Comparison of ENCODE assay signal across 7 cellular contexts in the genomic region with DNA sequence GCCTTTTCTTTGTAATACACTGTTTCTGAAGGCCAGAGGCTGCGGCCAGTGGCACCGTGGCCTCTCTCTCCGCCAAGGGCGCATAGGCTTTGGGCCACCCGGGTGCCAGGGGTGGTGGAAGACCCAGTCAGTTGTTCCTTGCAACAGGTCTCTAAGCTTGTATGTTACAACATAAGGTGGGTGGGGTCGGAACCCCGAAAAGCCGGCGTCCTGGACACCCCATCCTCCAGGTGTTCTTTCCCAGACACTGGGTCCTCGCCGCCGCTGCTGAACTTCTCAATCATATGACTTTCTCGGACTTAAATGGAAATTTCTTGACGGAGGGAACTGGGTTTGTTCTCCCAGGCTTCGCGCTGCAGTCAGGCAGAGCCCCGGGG. TPM values are rescaled to one million over a fixed set of nuclear protein-coding genes. Genes with fewer than 3 reads are reported as not detected.
DNase-seq lines count a peak whose midpoint lies in the region; ATAC-seq and TF ChIP-seq lines count a peak whose summit lies in the region.

No MANE protein-coding gene starts in this region.

- H3K4me1 Mint-ChIP-seq in activated naive CD8-positive, alpha-beta T cell treated with anti-CD3 and anti-CD28 coated beads, Interleukin-2, amount 50 U/mL, for 24 hours, result peaks cover 69% of the 10 kb centered on the region
- peaks cover 34% of the 10 kb centered on the region for H3K4me1 Mint-ChIP-seq in memory B cell

- H3K27me3 Mint-ChIP-seq in activated naive CD8-positive, alpha-beta T cell treated with anti-CD3 and anti-CD28 coated beads, Interleukin-2, amount 50 U/mL, for 24 hours, result no peaks in the 10 kb centered on the region
- H3K27me3 Mint-ChIP-seq in memory B cell, result no peaks in the 10 kb centered on the region

- H3K36me3 ChIP-seq in KMS-11 (ENCODE audit: insufficient read depth), result no peaks in the 10 kb centered on the region
- no peaks in the 10 kb centered on the region for H3K36me3 ChIP-seq in testis (ENCODE audit: low read depth, missing control alignments)

- peak overlapping the region; percentile 85 for H3K4me2 ChIP-seq in KMS-11

- peak overlapping the region; percentile 4 for H3K4me3 ChIP-seq in KMS-11 (IDR thresholded peaks at IDR 0.05; ENCODE audit: insufficient read depth, low read depth, low read length)
- peak overlapping the region; percentile 39 to 58 for H3K4me3 ChIP-seq in testis

- H3K27ac Mint-ChIP-seq in activated naive CD8-positive, alpha-beta T cell treated with anti-CD3 and anti-CD28 coated beads, Interleukin-2, amount 50 U/mL, for 24 hours, result peak overlapping the region; percentile 98
- no peak overlapping the region for H3K27ac Mint-ChIP-seq in memory B cell

- no peaks in the 10 kb centered on the region for H3K9me3 ChIP-seq in testis

- H3K27me3 ChIP-seq in KMS-11 (ENCODE audit: insufficient read depth, low read depth), result no peaks in the 10 kb centered on the region
- H3K27me3 ChIP-seq in testis, result no peaks in the 10 kb centered on the region

- H3K27ac ChIP-seq in KMS-11 (peak overlapping the region; percentile 96), testis (no peak overlapping the region)

- peak; percentile 24 for DNase-seq in activated naive CD8-positive, alpha-beta T cell treated with anti-CD3 and anti-CD28 coated beads, Interleukin-2, amount 50 U/mL, for 24 hours
- peak in 1 of 2 donors; percentile 20 for DNase-seq in memory B cell (ENCODE audit: low spot score in 2 of 2)
- no peak for DNase-seq in testis
- DNase-seq in erythroblast (lab: John Stamatoyannopoulos, UW), result no peak
- no peak for DNase-seq in NCI-H1417 treated with DMSO at 0.1 percent for 48 hours (lab: John Stamatoyannopoulos, UW)

- TF ChIP-seq CTCF in KMS-11 (conservative IDR thresholded peaks at IDR 0.05; ENCODE audit: low read depth, low read length) (no peak), testis (IDR thresholded peaks at IDR 0.05) (no peak)

- peaks cover 33% of the 10 kb centered on the region for H3K79me2 ChIP-seq in KMS-11 (ENCODE audit: insufficient read depth, low read depth)

- ATAC-seq in activated naive CD8-positive, alpha-beta T cell treated with anti-CD3 and anti-CD28 coated beads, Interleukin-2, amount 50 U/mL, for 24 hours, result no peak
- no peak for ATAC-seq in memory B cell (ENCODE audit: low read depth)
- no peak for ATAC-seq in HG03025 (IDR thresholded peaks at IDR 0.05; ENCODE audit: low FRiP score, unreplicated experiment)

- H3K4me3 Mint-ChIP-seq in activated naive CD8-positive, alpha-beta T cell treated with anti-CD3 and anti-CD28 coated beads, Interleukin-2, amount 50 U/mL, for 24 hours, result peak overlapping the region; percentile 87
- peak overlapping the region; percentile 98 for H3K4me3 Mint-ChIP-seq in memory B cell

- H3K9me3 Mint-ChIP-seq in activated naive CD8-positive, alpha-beta T cell treated with anti-CD3 and anti-CD28 coated beads, Interleukin-2, amount 50 U/mL, for 24 hours, result no peaks in the 10 kb centered on the region
- no peaks in the 10 kb centered on the region for H3K9me3 Mint-ChIP-seq in memory B cell

- TF ChIP-seq POLR2A in testis (IDR thresholded peaks at IDR 0.05), result no peak
- TF ChIP-seq POLR2A in erythroblast (IDR thresholded peaks at IDR 0.05; ENCODE audit: low read length), result no peak

- peaks cover 13% of the 10 kb centered on the region for H3K36me3 Mint-ChIP-seq in activated naive CD8-positive, alpha-beta T cell treated with anti-CD3 and anti-CD28 coated beads, Interleukin-2, amount 50 U/mL, for 24 hours (ENCODE audit: low read depth)
- no peaks in the 10 kb centered on the region for H3K36me3 Mint-ChIP-seq in memory B cell

- intact Hi-C loops in testis (cut with DNase I; ENCODE audit: low total_unique reads), result no loop called here

- peak overlapping the region; percentile 97 for H3K9ac ChIP-seq in KMS-11

- WGBS in testis, 2 donors, result 15 to 17% methylated on average over 13 to 17 of the region's 17 CpGs

- peak overlapping the region; percentile 87 for H2AFZ ChIP-seq in KMS-11 (ENCODE audit: low read depth)

- H4K20me1 ChIP-seq in KMS-11 (ENCODE audit: insufficient read depth), result no peaks in the 10 kb centered on the region

- peaks cover 38% of the 10 kb centered on the region for H3K4me1 ChIP-seq in KMS-11 (ENCODE audit: low read depth, poor library complexity, severe bottlenecking)
- H3K4me1 ChIP-seq in testis, result peaks cover 15% of the 10 kb centered on the region

RNA-seq across cellular contexts. Expression of a gene that starts 1.0 kb away (rescaled TPM):
- 1 to 10 TPM in 1 of 2 donors, under 1 TPM in 1; 0.43 to 1.1 TPM for total RNA-seq in testis
- 0.73 TPM for polyA plus RNA-seq in testis (ENCODE audit: insufficient read depth, low read depth, low replicate concordance)
